23 cellular contexts compared by ENCODE assay signal in genomic region chr4:101950258-101950979, GRCh38.
"Had no signal": no experiment of that assay in that cellular context is flagged by ENCODE, and none has a peak within 500 bp of the region (broad histone marks: within the 10 kb centered on the region; RNA-seq: fewer than 3 reads in every experiment).

No MANE protein-coding gene starts in this region.

- H3K9me3 ChIP-seq: heart right ventricle, prostate gland, spleen, tibial artery had no signal

- H3K36me3 Mint-ChIP-seq: activated naive CD8-positive, alpha-beta T cell treated with anti-CD3 and anti-CD28 coated beads for 36 hours; natural killer cell treated with Interleukin-12 subunit alpha and Interleukin-12 subunit beta and Interleukin-15 and Interleukin-18, amount 100 ng/mL, for 72 hours had no signal

- H3K27me3 ChIP-seq: cardiac muscle cell, heart right ventricle, spleen, tibial artery had no signal

- DNase-seq: activated CD4-positive, alpha-beta T cell treated with anti-CD3 and anti-CD28 coated beads, Interleukin-2, amount 50 U/mL, for 4 hours; activated CD8-positive, alpha-beta memory T cell treated with anti-CD3 and anti-CD28 coated beads for 24 hours; activated CD8-positive, alpha-beta memory T cell treated with anti-CD3 and anti-CD28 coated beads, Interleukin-2, amount 50 U/mL, for 4 hours; activated naive CD4-positive, alpha-beta T cell treated with Interleukin-2 at 50 U/mL for 16 hours; activated naive CD8-positive, alpha-beta T cell treated with anti-CD3 and anti-CD28 coated beads for 36 hours; activated T-cell treated with anti-CD3 and anti-CD28 coated beads, Interleukin-2, amount 50 U/mL, for 4 hours; cortex of kidney; erythroblast; foreskin fibroblast; heart right ventricle; midbrain; spleen; stimulated activated CD4-positive, alpha-beta T cell treated with anti-CD3 and anti-CD28 coated beads, Interleukin-4, amount 100 ng/mL, for 1 hour; stimulated activated naive CD8-positive, alpha-beta T cell treated with anti-CD3 and anti-CD28 coated beads, Interleukin-15, Interleukin-2, amounts not matched to agents 100 U/mL and 50 U/mL, for 24 hours; T-helper 1 cell; tibial artery; WERI-Rb-1 had no signal

- FAIRE-seq: endometrium, TTC549 had no signal

- H3K4me3 Mint-ChIP-seq: activated naive CD8-positive, alpha-beta T cell treated with anti-CD3 and anti-CD28 coated beads for 36 hours; activated T-cell treated with anti-CD3 and anti-CD28 coated beads, Interleukin-2, amount 50 U/mL, for 4 hours; natural killer cell treated with Interleukin-12 subunit alpha and Interleukin-12 subunit beta and Interleukin-15 and Interleukin-18, amount 100 ng/mL, for 72 hours had no signal

- H3K4me1 ChIP-seq: heart right ventricle, prostate gland, spleen had no signal

- H3K4me3 ChIP-seq: cardiac muscle cell, heart right ventricle, prostate gland, spleen, tibial artery had no signal

- H3K27ac Mint-ChIP-seq: activated naive CD8-positive, alpha-beta T cell treated with anti-CD3 and anti-CD28 coated beads for 36 hours; activated T-helper 2 cell treated with anti-CD3 and anti-CD28 coated beads, Interferon-gamma antibody, Interleukin-2, Interleukin-4, amounts not matched to agents 10 μg/mL and 5 μg/mL and 100 μg/mL, durations not matched to agents 14 hours and 24 hours and 36 hours; natural killer cell treated with Interleukin-12 subunit alpha and Interleukin-12 subunit beta and Interleukin-15 and Interleukin-18, amount 100 ng/mL, for 72 hours had no signal

- H3K36me3 ChIP-seq: cardiac muscle cell, heart right ventricle, prostate gland, tibial artery, WERI-Rb-1 had no signal

- H3K27ac ChIP-seq: cardiac muscle cell, heart right ventricle, prostate gland, spleen, tibial artery, WERI-Rb-1 had no signal

- H3K9me3 Mint-ChIP-seq: activated naive CD8-positive, alpha-beta T cell treated with anti-CD3 and anti-CD28 coated beads for 36 hours; activated T-cell treated with anti-CD3 and anti-CD28 coated beads, Interleukin-2, amount 50 U/mL, for 4 hours; activated T-helper 2 cell treated with anti-CD3 and anti-CD28 coated beads, Interferon-gamma antibody, Interleukin-2, Interleukin-4, amounts not matched to agents 10 μg/mL and 5 μg/mL and 100 μg/mL, durations not matched to agents 14 hours and 24 hours and 36 hours; natural killer cell treated with Interleukin-12 subunit alpha and Interleukin-12 subunit beta and Interleukin-15 and Interleukin-18, amount 100 ng/mL, for 72 hours had no signal

- H3K4me1 Mint-ChIP-seq: activated naive CD8-positive, alpha-beta T cell treated with anti-CD3 and anti-CD28 coated beads for 36 hours had no signal

- H3K27me3 Mint-ChIP-seq: natural killer cell treated with Interleukin-12 subunit alpha and Interleukin-12 subunit beta and Interleukin-15 and Interleukin-18, amount 100 ng/mL, for 72 hours had no signal
